8 cellular contexts compared by ENCODE assay signal in the genomic region with DNA sequence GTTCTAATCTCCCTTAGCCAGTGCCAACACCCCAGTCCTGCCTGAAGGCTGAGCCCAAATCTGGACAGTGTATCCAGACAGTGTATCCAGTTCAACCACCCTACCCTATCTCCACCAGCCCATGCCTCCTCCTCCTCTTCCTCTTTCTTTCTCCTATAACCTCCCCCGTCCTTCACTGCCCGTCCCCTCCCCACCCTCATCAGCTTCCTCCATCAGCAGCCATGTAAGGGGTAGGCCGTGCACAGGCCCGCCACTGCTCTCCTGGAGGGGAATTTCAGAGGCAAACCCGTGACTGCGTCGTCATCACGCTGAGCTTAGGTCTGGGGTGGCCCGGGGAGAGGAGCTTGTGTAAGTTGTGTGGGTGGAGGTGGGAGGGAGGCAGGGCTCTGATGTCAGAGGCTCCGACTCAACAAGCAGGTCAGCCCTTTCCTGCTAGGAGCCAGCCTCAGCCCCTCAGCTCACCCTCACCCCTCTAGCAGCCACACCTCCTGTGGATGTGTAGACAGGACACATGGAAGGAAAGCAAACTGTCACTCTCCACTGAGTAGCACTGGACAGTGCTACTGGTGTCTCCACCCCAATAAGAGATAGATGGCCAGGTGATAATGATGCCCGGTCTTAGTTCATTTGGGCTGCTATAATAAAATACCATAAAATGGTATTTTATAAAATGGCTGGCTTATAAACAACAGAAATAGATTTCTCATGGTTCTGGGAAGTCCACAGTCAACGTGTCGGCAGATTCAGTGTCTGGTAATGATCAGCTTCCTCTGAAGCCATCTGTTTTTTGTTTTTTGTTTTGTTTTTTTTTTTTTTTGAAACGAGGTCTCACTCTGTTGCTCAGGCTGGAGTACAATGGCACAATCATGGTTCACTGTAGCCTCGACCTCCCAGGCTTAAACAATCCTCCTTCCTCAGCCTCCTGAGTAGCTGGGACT. TPM values are rescaled to one million over a fixed set of nuclear protein-coding genes. Genes with fewer than 3 reads are reported as not detected.
DNase-seq lines count a peak whose midpoint lies in the region; ATAC-seq and TF ChIP-seq lines count a peak whose summit lies in the region.

No MANE protein-coding gene starts in this region.

- H3K36me3 ChIP-seq in HEK293 (ENCODE audit: control insufficient read depth in 2 of 2, insufficient read depth in 1 of 2, low read length in 2 of 2) = no peaks in the 10 kb centered on the region

- H3K4me3 Mint-ChIP-seq in activated T-cell treated with anti-CD3 and anti-CD28 coated beads, Interleukin-2, amount 50 U/mL, for 72 hours = peak overlapping the region; percentile 64 to 72

- H3K9me3 ChIP-seq in HEK293 (ENCODE audit: control insufficient read depth, insufficient read depth, low read depth, low read length) = no peaks in the 10 kb centered on the region

- no peaks in the 10 kb centered on the region for H3K27me3 Mint-ChIP-seq in activated T-cell treated with anti-CD3 and anti-CD28 coated beads, Interleukin-2, amount 50 U/mL, for 72 hours (ENCODE audit: low read depth)

- no peaks in the 10 kb centered on the region for H3K4me1 ChIP-seq in HEK293 (ENCODE audit: control insufficient read depth, insufficient read depth, low read length)

- peaks cover 4% of the 10 kb centered on the region in 2 donors for H3K9me3 Mint-ChIP-seq in activated T-cell treated with anti-CD3 and anti-CD28 coated beads, Interleukin-2, amount 50 U/mL, for 72 hours

- CTCF ChIA-PET in HEK293 (lab: Yijun Ruan, JAX) = interaction anchor here (0.8 kb wide), 1 partner anchor 61 kb away, joined by 4 read pairs; no protein-coding TSS in a partner anchor

- DNase-seq in GF-D8 (lab: John Stamatoyannopoulos, UW) (peak; percentile 19), NOMO-1 (lab: John Stamatoyannopoulos, UW; ENCODE audit: unreplicated experiment in 2 of 2) (peak; percentile 53 to 76), Right ventricle myocardium superior (peak; percentile 76), cerebellar nuclear complex (lab: John Stamatoyannopoulos, UW) (no peak), NCI-H146 treated with DMSO at 0.1 percent for 48 hours (lab: John Stamatoyannopoulos, UW; ENCODE audit: unreplicated experiment) (no peak)
- peak; percentile 90 to 91 for DNase-seq in activated T-cell treated with anti-CD3 and anti-CD28 coated beads, Interleukin-2, amount 50 U/mL, for 72 hours
- DNase-seq in stimulated activated CD4-positive, alpha-beta T cell treated with anti-CD3 and anti-CD28 coated beads, Interleukin-15, amount 100 ng/mL, for 48 hours (ENCODE audit: low read depth in 2 of 2) = peak; percentile 80 to 86

- peak overlapping the region; percentile 76 for H3K27ac Mint-ChIP-seq in activated T-cell treated with anti-CD3 and anti-CD28 coated beads, Interleukin-2, amount 50 U/mL, for 72 hours

- peak; percentile 98 for ATAC-seq in activated T-cell treated with anti-CD3 and anti-CD28 coated beads, Interleukin-2, amount 50 U/mL, for 72 hours (replicated peaks in 1 of 2)
- ATAC-seq in Right ventricle myocardium superior (ENCODE audit: poor library complexity) = peak; percentile 73

- peaks cover 3 to 8% of the 10 kb centered on the region in 2 donors for H3K36me3 Mint-ChIP-seq in activated T-cell treated with anti-CD3 and anti-CD28 coated beads, Interleukin-2, amount 50 U/mL, for 72 hours (ENCODE audit: insufficient read depth in 2 of 2)

- TF ChIP-seq CTCF in HEK293 (tag by site-specific recombination; IDR thresholded peaks at IDR 0.05) = no peak

- peaks cover 34% of the 10 kb centered on the region for H3K4me1 Mint-ChIP-seq in activated T-cell treated with anti-CD3 and anti-CD28 coated beads, Interleukin-2, amount 50 U/mL, for 72 hours (ENCODE audit: low read depth)

- H3K27ac ChIP-seq in HEK293 (ENCODE audit: extremely low read depth, low read depth, low read length) = no peak overlapping the region

- intact Hi-C loops in Right ventricle myocardium superior (cut with DNase I) = no loop called here

- POLR2A ChIA-PET in HEK293 (lab: Yijun Ruan, JAX) = interaction anchor here (0.5 to 0.9 kb wide), 3 partner anchors 9 to 73 kb away, joined by 3 to 5 read pairs (median 3); no protein-coding TSS in a partner anchor

- no peak overlapping the region for H3K4me3 ChIP-seq in HEK293 (ENCODE audit: low read depth, low read length)

TF ChIP-seq in HEK293, 187 proteins besides CTCF, POLR2A, EP300 and RAD21 (continues in another document):
- no peak for TF ChIP-seq ZNF239 (tag by site-specific recombination; IDR thresholded peaks at IDR 0.05)
- TF ChIP-seq ZIC2 (tag by site-specific recombination; IDR thresholded peaks at IDR 0.05) = peak; percentile 58
- TF ChIP-seq, protein P1, sequence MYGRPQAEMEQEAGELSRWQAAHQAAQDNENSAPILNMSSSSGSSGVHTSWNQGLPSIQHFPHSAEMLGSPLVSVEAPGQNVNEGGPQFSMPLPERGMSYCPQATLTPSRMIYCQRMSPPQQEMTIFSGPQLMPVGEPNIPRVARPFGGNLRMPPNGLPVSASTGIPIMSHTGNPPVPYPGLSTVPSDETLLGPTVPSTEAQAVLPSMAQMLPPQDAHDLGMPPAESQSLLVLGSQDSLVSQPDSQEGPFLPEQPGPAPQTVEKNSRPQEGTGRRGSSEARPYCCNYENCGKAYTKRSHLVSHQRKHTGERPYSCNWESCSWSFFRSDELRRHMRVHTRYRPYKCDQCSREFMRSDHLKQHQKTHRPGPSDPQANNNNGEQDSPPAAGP (tag by site-specific recombination; IDR thresholded peaks at IDR 0.05) = peak; percentile 22; the same call in 1 of the 2 replicates
- no peak for TF ChIP-seq ZNF112 (tag by site-specific recombination; IDR thresholded peaks at IDR 0.05)
- TF ChIP-seq ZNF174 (tag by site-specific recombination; IDR thresholded peaks at IDR 0.05) = no peak
- TF ChIP-seq SCRT2 (tag by site-specific recombination; IDR thresholded peaks at IDR 0.05) = peak; percentile 57
- no peak for TF ChIP-seq KLF8 (tag by site-specific recombination; IDR thresholded peaks at IDR 0.05)
- TF ChIP-seq ZBTB20 (tag by site-specific recombination; IDR thresholded peaks at IDR 0.05) = peak; percentile 52; the same call in 1 of the 2 replicates
- peak; percentile 96 for TF ChIP-seq ZFHX2 (tag by site-specific recombination; conservative IDR thresholded peaks at IDR 0.05)
- TF ChIP-seq, protein P2, sequence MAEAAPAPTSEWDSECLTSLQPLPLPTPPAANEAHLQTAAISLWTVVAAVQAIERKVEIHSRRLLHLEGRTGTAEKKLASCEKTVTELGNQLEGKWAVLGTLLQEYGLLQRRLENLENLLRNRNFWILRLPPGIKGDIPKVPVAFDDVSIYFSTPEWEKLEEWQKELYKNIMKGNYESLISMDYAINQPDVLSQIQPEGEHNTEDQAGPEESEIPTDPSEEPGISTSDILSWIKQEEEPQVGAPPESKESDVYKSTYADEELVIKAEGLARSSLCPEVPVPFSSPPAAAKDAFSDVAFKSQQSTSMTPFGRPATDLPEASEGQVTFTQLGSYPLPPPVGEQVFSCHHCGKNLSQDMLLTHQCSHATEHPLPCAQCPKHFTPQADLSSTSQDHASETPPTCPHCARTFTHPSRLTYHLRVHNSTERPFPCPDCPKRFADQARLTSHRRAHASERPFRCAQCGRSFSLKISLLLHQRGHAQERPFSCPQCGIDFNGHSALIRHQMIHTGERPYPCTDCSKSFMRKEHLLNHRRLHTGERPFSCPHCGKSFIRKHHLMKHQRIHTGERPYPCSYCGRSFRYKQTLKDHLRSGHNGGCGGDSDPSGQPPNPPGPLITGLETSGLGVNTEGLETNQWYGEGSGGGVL (tag by site-specific recombination; IDR thresholded peaks at IDR 0.05) = peak; percentile 94
- TF ChIP-seq, protein P3, sequence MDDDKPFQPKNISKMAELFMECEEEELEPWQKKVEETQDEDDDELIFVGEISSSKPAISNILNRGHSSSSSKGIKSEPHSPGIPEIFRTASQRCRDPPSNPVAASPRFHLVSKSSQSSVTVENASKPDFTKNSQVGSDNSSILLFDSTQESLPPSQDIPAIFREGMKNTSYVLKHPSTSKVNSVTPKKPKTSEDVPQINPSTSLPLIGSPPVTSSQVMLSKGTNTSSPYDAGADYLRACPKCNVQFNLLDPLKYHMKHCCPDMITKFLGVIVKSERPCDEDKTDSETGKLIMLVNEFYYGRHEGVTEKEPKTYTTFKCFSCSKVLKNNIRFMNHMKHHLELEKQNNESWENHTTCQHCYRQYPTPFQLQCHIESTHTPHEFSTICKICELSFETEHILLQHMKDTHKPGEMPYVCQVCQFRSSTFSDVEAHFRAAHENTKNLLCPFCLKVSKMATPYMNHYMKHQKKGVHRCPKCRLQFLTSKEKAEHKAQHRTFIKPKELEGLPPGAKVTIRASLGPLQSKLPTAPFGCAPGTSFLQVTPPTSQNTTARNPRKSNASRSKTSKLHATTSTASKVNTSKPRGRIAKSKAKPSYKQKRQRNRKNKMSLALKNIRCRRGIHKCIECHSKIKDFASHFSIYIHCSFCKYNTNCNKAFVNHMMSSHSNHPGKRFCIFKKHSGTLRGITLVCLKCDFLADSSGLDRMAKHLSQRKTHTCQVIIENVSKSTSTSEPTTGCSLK (tag by site-specific recombination; IDR thresholded peaks at IDR 0.05) = no peak
- TF ChIP-seq EGR2 (tag by site-specific recombination; IDR thresholded peaks at IDR 0.05; ENCODE audit: low read depth) = peak; percentile 79
- no peak for TF ChIP-seq KLF16 (tag by site-specific recombination; IDR thresholded peaks at IDR 0.05)
- TF ChIP-seq SP7 (tag by site-specific recombination; IDR thresholded peaks at IDR 0.05) = peak; percentile 28; the same call in 1 of the 2 replicates

RNA-seq across cellular contexts. Expression of a gene that starts 50.4 kb away (rescaled TPM):
- total RNA-seq in activated T-cell treated with anti-CD3 and anti-CD28 coated beads, Interleukin-2, amount 50 U/mL, for 72 hours = 10 to 100 TPM; 55.6 to 58.0 TPM
- total RNA-seq in Right ventricle myocardium superior = 38.8 TPM

Comparison
In these comparisons a context has a peak if more than half of its experiments do, and no peak if none do; other contexts are left out.
1. DNase-seq: peak in GF-D8 (single experiment), NOMO-1 (2 of 2), activated T-cell treated with anti-CD3 and anti-CD28 coated beads, Interleukin-2, amount 50 U/mL, for 72 hours (2 of 2), Right ventricle myocardium superior (single experiment) and stimulated activated CD4-positive, alpha-beta T cell treated with anti-CD3 and anti-CD28 coated beads, Interleukin-15, amount 100 ng/mL, for 48 hours (2 of 2); none in cerebellar nuclear complex (0 of 2) and NCI-H146 treated with DMSO at 0.1 percent for 48 hours (single experiment).